Comparison of ENCODE assay signal across 8 cellular contexts in the genomic region with DNA sequence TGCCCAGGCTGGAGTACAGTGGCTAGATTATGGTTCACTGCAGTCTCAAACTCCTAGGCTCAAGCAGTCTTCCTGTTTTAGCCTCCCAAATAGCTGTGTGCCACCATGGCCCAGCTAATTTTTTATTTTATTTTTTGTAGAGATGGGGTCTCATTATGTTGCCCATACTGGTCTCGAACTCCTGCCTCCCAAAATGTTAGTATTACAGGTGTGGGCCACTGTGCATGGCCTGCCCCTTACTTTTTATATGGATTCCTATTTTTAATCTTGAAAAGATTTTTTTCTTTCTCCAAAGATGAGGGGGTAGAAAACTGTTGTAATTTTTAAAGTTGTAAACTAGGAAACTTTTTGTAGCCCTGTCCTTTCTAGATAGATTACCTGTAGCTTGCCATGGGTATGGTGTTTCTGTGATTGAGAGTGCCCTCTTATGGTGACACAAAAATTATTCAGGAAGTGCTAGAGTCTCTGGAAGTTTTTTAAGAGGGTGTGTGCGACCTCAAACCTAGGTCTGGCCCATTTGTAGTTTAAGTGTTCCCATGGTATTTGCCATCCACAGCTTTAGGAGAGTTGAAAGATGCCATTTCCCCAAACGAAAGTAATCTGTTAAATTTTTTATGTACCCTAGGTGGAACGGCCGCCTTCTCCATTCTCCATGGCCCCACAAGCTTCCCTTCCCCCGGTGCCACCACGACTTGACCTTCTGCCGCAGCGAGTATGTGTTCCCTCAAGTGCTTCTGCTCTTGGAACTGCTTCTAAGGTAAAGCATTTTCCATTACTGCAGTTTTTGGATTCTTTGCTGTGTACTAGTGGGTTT. TPM values are rescaled to one million over a fixed set of nuclear protein-coding genes. Genes with fewer than 3 reads are reported as not detected.
A peak's percentile ranks its signal among the peaks of the same experiment; 100 is the strongest.
DNase-seq lines count a peak whose midpoint lies in the region; ATAC-seq, FAIRE-seq and TF ChIP-seq lines count a peak whose summit lies in the region.

No MANE protein-coding gene starts in this region.

- FAIRE-seq in RCC 7860 (lab: Jason Lieb, UNC) = peak; percentile 51
- FAIRE-seq in endothelial cell of umbilical vein (lab: Jason Lieb, UNC) = no peak

- H3K9me1 ChIP-seq in endothelial cell of umbilical vein (replicated peaks; ENCODE audit: control insufficient read depth, extremely low read depth, insufficient read depth, low read length) = no peaks in the 10 kb centered on the region

- H3K4me3 Mint-ChIP-seq in nephron progenitor cell = no peak overlapping the region

- CTCF ChIA-PET in HEK293 (lab: Yijun Ruan, JAX) = interaction anchor here (0.7 to 2.1 kb wide), 21 partner anchors 8 to 1044 kb away, joined by 3 to 9 read pairs (median 3); a partner anchor contains a TSS
- CTCF ChIA-PET in endothelial cell of umbilical vein (lab: Charles Lee) = interaction anchor here (0.6 to 4.3 kb wide), 19 partner anchors 11 to 219 kb away, joined by 3 to 34 read pairs (median 3); a partner anchor contains a TSS

- no peaks in the 10 kb centered on the region for H3K4me1 Mint-ChIP-seq in nephron progenitor cell

- H3K4me3 ChIP-seq in HEK293 (ENCODE audit: low read depth, low read length) (no peak overlapping the region), endothelial cell of umbilical vein (replicated peaks in 1 of 3; ENCODE audit: insufficient read depth in 1 of 3, low read depth in 1 of 3, low read length in 3 of 3) (no peak overlapping the region)

- intact Hi-C loops in endothelial cell of umbilical vein (cut with micrococcal nuclease) = loop anchor here (1.0 kb wide), 1 partner anchor 79 kb away; no protein-coding TSS in a partner anchor

- H3K27ac ChIP-seq in HEK293 (ENCODE audit: extremely low read depth, low read depth, low read length) (no peak overlapping the region), endothelial cell of umbilical vein (ENCODE audit: insufficient read depth, low read depth, low read length) (no peak overlapping the region)

- H3K27me3 ChIP-seq in endothelial cell of umbilical vein (ENCODE audit: control insufficient read depth in 2 of 2, insufficient read depth in 2 of 2, low read length in 2 of 2) = no peaks in the 10 kb centered on the region

- no peak overlapping the region for H3K27ac Mint-ChIP-seq in nephron progenitor cell

- H3K36me3 ChIP-seq in HEK293 (ENCODE audit: control insufficient read depth in 2 of 2, insufficient read depth in 1 of 2, low read length in 2 of 2) (peaks cover 4 to 37% of the 10 kb centered on the region in 2 experiments; a peak in 2 of 3 replicates), endothelial cell of umbilical vein (ENCODE audit: control insufficient read depth in 2 of 2, extremely low read depth in 1 of 2, insufficient read depth in 2 of 2, low read length in 2 of 2) (peaks cover 10 to 13% of the 10 kb centered on the region in 2 experiments)

- no peak overlapping the region for H2AFZ ChIP-seq in endothelial cell of umbilical vein (ENCODE audit: low read depth, low read length)

- no peak overlapping the region for H3K9ac ChIP-seq in endothelial cell of umbilical vein (replicated peaks; ENCODE audit: extremely low read depth, insufficient read depth, low read length)

- no TSS peak for BruUV-seq in endothelial cell of umbilical vein (replicated peaks; lab: Mats Ljungman, UMichigan)

- H3K27me3 Mint-ChIP-seq in nephron progenitor cell (ENCODE audit: low read depth, poor library complexity) = no peaks in the 10 kb centered on the region

- H3K36me3 Mint-ChIP-seq in nephron progenitor cell (ENCODE audit: low read depth) = peaks cover 54% of the 10 kb centered on the region

- H3K4me1 ChIP-seq in HEK293 (ENCODE audit: control insufficient read depth, insufficient read depth, low read length) (no peaks in the 10 kb centered on the region), endothelial cell of umbilical vein (ENCODE audit: control insufficient read depth, extremely low read depth, insufficient read depth, low read length) (no peaks in the 10 kb centered on the region)

- no peak overlapping the region for H3K4me2 ChIP-seq in endothelial cell of umbilical vein (ENCODE audit: insufficient read depth, low read length)

- ATAC-seq in GM18519 (IDR thresholded peaks at IDR 0.05; ENCODE audit: low FRiP score, unreplicated experiment) (no peak), GM19351 (IDR thresholded peaks at IDR 0.05; ENCODE audit: unreplicated experiment) (no peak)

- H3K9me3 ChIP-seq in HEK293 (ENCODE audit: control insufficient read depth, insufficient read depth, low read depth, low read length) (no peaks in the 10 kb centered on the region), endothelial cell of umbilical vein (replicated peaks; ENCODE audit: control insufficient read depth, insufficient read depth, low read length) (no peaks in the 10 kb centered on the region)

- H4K20me1 ChIP-seq in endothelial cell of umbilical vein (replicated peaks; ENCODE audit: control insufficient read depth, extremely low read depth, insufficient read depth, low read length) = no peaks in the 10 kb centered on the region

- POLR2A ChIA-PET in HEK293 (lab: Yijun Ruan, JAX) = interaction anchor here (2.0 kb wide), 1 partner anchor 78 kb away, joined by 7 read pairs; a partner anchor contains a TSS
- POLR2A ChIA-PET in endothelial cell of umbilical vein (lab: Charles Lee) = no interaction called here

- DNase-seq in NCI-H2227 (lab: John Stamatoyannopoulos, UW; ENCODE audit: unreplicated experiment) (peak; percentile 5), NCI-H2227 treated with DMSO at 0.1 percent for 48 hours (lab: John Stamatoyannopoulos, UW) (no peak), RCC 7860 (ENCODE audit: low spot score) (peak; percentile 39), endothelial cell of umbilical vein (ENCODE audit: low read depth, low spot score) (peak; percentile 39), nephron progenitor cell (no peak)

- dilution Hi-C loops in endothelial cell of umbilical vein (cut with MboI; ENCODE audit: extremely low pct_ligation_motif_present, low sequenced_read_pairs) = no loop called here

- TF ChIP-seq CTCF in HEK293 (tag by site-specific recombination; IDR thresholded peaks at IDR 0.05) (no peak), endothelial cell of umbilical vein (IDR thresholded peaks at IDR 0.05; ENCODE audit: extremely low read depth in 1 of 2, insufficient read depth in 1 of 2, low read depth in 1 of 2, low read length in 2 of 2) (peak; percentile 11 to 29), nephron progenitor cell (IDR thresholded peaks at IDR 0.05) (peak; percentile 26)

- TF ChIP-seq POLR2A in endothelial cell of umbilical vein (IDR thresholded peaks at IDR 0.05; ENCODE audit: low read depth, low read length) = no peak

- H3K79me2 ChIP-seq in endothelial cell of umbilical vein (ENCODE audit: control insufficient read depth, insufficient read depth, low read length) = no peaks in the 10 kb centered on the region

- H3K9me3 Mint-ChIP-seq in nephron progenitor cell = no peaks in the 10 kb centered on the region

TF ChIP-seq in HEK293, 187 proteins besides CTCF, POLR2A, EP300 and RAD21:
- 0 out of 2 replicates have a peak, but pooled peaks have one; percentile 33 for TF ChIP-seq SCRT1 (tag by site-specific recombination; IDR thresholded peaks at IDR 0.05; ENCODE audit: borderline replicate concordance)
- no peak for TF ChIP-seq ZNF266 (tag by site-specific recombination; IDR thresholded peaks at IDR 0.05; ENCODE audit: low read depth)
- peak; percentile 83 for TF ChIP-seq SCRT2 (tag by site-specific recombination; IDR thresholded peaks at IDR 0.05)
- TF ChIP-seq ZNF654 (tag by site-specific recombination; IDR thresholded peaks at IDR 0.05; ENCODE audit: low read depth) = peak; percentile 50

TF ChIP-seq in endothelial cell of umbilical vein, 7 proteins besides CTCF, POLR2A, EP300 and RAD21:
- no peak for TF ChIP-seq FOS (IDR thresholded peaks at IDR 0.05; ENCODE audit: borderline replicate concordance, insufficient read depth, low read length)
- no peak for TF ChIP-seq GATA2 (IDR thresholded peaks at IDR 0.05; ENCODE audit: insufficient read depth, insufficient read length, low read depth, low read length)
- no peak for TF ChIP-seq MYC (IDR thresholded peaks at IDR 0.05; ENCODE audit: low read depth, low read length)

RNA-seq across cellular contexts. Expression of a gene that starts 32.4 kb away (rescaled TPM):
- 1,012 and 1,027 TPM in 2 replicates for total RNA-seq in endothelial cell of umbilical vein
- polyA plus RNA-seq in endothelial cell of umbilical vein = 2,543 and 3,419 TPM in 2 replicates
- 1,288 and 1,700 TPM in 2 replicates for polyA plus RNA-seq in endothelial cell of umbilical vein (2011; cell fraction: cytosol; rRNA removed)
- 682 and 1,132 TPM in 2 replicates for polyA plus RNA-seq in endothelial cell of umbilical vein (2011; cell fraction: nucleus; rRNA removed)
- polyA plus RNA-seq in endothelial cell of umbilical vein (2012) = 548 and 754 TPM in 2 replicates
- 817 and 903 TPM in 2 replicates for polyA minus RNA-seq in endothelial cell of umbilical vein
- 69.6 TPM for polyA minus RNA-seq in endothelial cell of umbilical vein (2011; cell fraction: cytosol; rRNA and poly(A)+ RNA removed)
- 242 and 367 TPM in 2 replicates for polyA minus RNA-seq in endothelial cell of umbilical vein (2011; cell fraction: nucleus; rRNA and poly(A)+ RNA removed)

RNA-seq across cellular contexts. Expression of a gene that starts 49.8 kb away (rescaled TPM):
- 37.9 and 40.1 TPM in 2 replicates for total RNA-seq in endothelial cell of umbilical vein
- polyA plus RNA-seq in endothelial cell of umbilical vein = 41.6 and 43.8 TPM in 2 replicates
- 35.5 and 38.1 TPM in 2 replicates for polyA plus RNA-seq in endothelial cell of umbilical vein (2011; cell fraction: cytosol; rRNA removed)
- polyA plus RNA-seq in endothelial cell of umbilical vein (2011; cell fraction: nucleus; rRNA removed) = 15.7 and 17.7 TPM in 2 replicates
- polyA plus RNA-seq in endothelial cell of umbilical vein (2012) = 29.3 and 37.9 TPM in 2 replicates
- polyA minus RNA-seq in endothelial cell of umbilical vein = 44.3 and 46.7 TPM in 2 replicates
- 31.6 TPM for polyA minus RNA-seq in endothelial cell of umbilical vein (2011; cell fraction: cytosol; rRNA and poly(A)+ RNA removed)
- polyA minus RNA-seq in endothelial cell of umbilical vein (2011; cell fraction: nucleus; rRNA and poly(A)+ RNA removed) = 16.9 and 20.4 TPM in 2 replicates

RNA-seq across cellular contexts. Expression of a gene that starts 56.1 kb away (rescaled TPM):
- total RNA-seq in endothelial cell of umbilical vein = 126 and 130 TPM in 2 replicates
- polyA plus RNA-seq in endothelial cell of umbilical vein = 201 and 228 TPM in 2 replicates
- polyA plus RNA-seq in endothelial cell of umbilical vein (2011; cell fraction: cytosol; rRNA removed) = 125 and 160 TPM in 2 replicates
- 72.0 and 76.7 TPM in 2 replicates for polyA plus RNA-seq in endothelial cell of umbilical vein (2011; cell fraction: nucleus; rRNA removed)
- polyA plus RNA-seq in endothelial cell of umbilical vein (2012) = 98.8 and 155 TPM in 2 replicates
- 59.9 and 63.7 TPM in 2 replicates for polyA minus RNA-seq in endothelial cell of umbilical vein
- not detected for polyA minus RNA-seq in endothelial cell of umbilical vein (2011; cell fraction: cytosol; rRNA and poly(A)+ RNA removed)
- polyA minus RNA-seq in endothelial cell of umbilical vein (2011; cell fraction: nucleus; rRNA and poly(A)+ RNA removed) = 11.6 and 24.3 TPM in 2 replicates

Comparison
In these comparisons a context has a peak if more than half of its experiments do, and no peak if none do; other contexts are left out.
1. DNase-seq: peak in NCI-H2227 (single experiment), RCC 7860 (single experiment) and endothelial cell of umbilical vein (single experiment); none in NCI-H2227 treated with DMSO at 0.1 percent for 48 hours (single experiment) and nephron progenitor cell (single experiment).